ENCODE assay signal across 11 cellular contexts in genomic region chr1:175364424-175365076, GRCh38.
DNase-seq lines count a peak whose midpoint lies in the region; ATAC-seq and TF ChIP-seq lines count a peak whose summit lies in the region.
"Had no signal": no experiment of that assay in that cellular context is flagged by ENCODE, and none has a peak within 500 bp of the region (broad histone marks: within the 10 kb centered on the region; RNA-seq: fewer than 3 reads in every experiment).

No MANE protein-coding gene starts in this region.

- H3K4me1 Mint-ChIP-seq in stimulated activated effector memory CD8-positive, alpha-beta T cell treated with anti-CD3 and anti-CD28 coated beads, Interleukin-12 subunit alpha, Interleukin-12 subunit beta, amount 100 ng/mL, for 72 hours: no peaks in the 10 kb centered on the region
- H3K4me1 Mint-ChIP-seq: CD4-positive, alpha-beta memory T cell had no signal

- intact Hi-C loops in esophagus squamous epithelium (cut with DNase I): no loop called here

- H3K4me3 Mint-ChIP-seq in stimulated activated effector memory CD8-positive, alpha-beta T cell treated with anti-CD3 and anti-CD28 coated beads, Interleukin-12 subunit alpha, Interleukin-12 subunit beta, amount 100 ng/mL, for 72 hours: no peak overlapping the region
- H3K4me3 Mint-ChIP-seq: CD4-positive, alpha-beta memory T cell; dendritic cell treated with granulocyte-macrophage colony-stimulating factor and Interleukin-4, amounts not matched to agents 40 ng/mL and 50 ng/mL, for 4 days; natural killer cell treated with Interleukin-12 subunit alpha and Interleukin-12 subunit beta and Interleukin-15 and Interleukin-18, amount 100 ng/mL, for 72 hours had no signal

- DNase-seq in stimulated activated effector memory CD8-positive, alpha-beta T cell treated with anti-CD3 and anti-CD28 coated beads, Interleukin-12 subunit alpha, Interleukin-12 subunit beta, amount 100 ng/mL, for 72 hours (ENCODE audit: low spot score in 2 of 2): no peak
- DNase-seq in SKM-1 (lab: John Stamatoyannopoulos, UW; ENCODE audit: unreplicated experiment) (no peak), esophagus squamous epithelium (lab: John Stamatoyannopoulos, UW) (no peak)
- DNase-seq: CD4-positive, alpha-beta memory T cell; foreskin fibroblast had no signal

- H3K36me3 Mint-ChIP-seq in stimulated activated effector memory CD8-positive, alpha-beta T cell treated with anti-CD3 and anti-CD28 coated beads, Interleukin-12 subunit alpha, Interleukin-12 subunit beta, amount 100 ng/mL, for 72 hours: no peaks in the 10 kb centered on the region
- H3K36me3 Mint-ChIP-seq: CD4-positive, alpha-beta memory T cell; natural killer cell treated with Interleukin-12 subunit alpha and Interleukin-12 subunit beta and Interleukin-15 and Interleukin-18, amount 100 ng/mL, for 72 hours had no signal

- peaks cover 0 to 11% (median 0%) of the 10 kb centered on the region in 4 donors for H3K27me3 ChIP-seq in esophagus squamous epithelium

- H3K4me1 ChIP-seq in esophagus squamous epithelium: no peaks in the 10 kb centered on the region

- ATAC-seq in GM18909 (IDR thresholded peaks at IDR 0.05; ENCODE audit: poor library complexity, unreplicated experiment): peak; percentile 80
- ATAC-seq in GM21619 (IDR thresholded peaks at IDR 0.05; ENCODE audit: unreplicated experiment): peak; percentile 87
- ATAC-seq in HG03103 (IDR thresholded peaks at IDR 0.05; ENCODE audit: low read depth, unreplicated experiment): peak; percentile 75
- peak; percentile 14 for ATAC-seq in stimulated activated effector memory CD8-positive, alpha-beta T cell treated with anti-CD3 and anti-CD28 coated beads, Interleukin-12 subunit alpha, Interleukin-12 subunit beta, amount 100 ng/mL, for 72 hours
- ATAC-seq in GM18873 (IDR thresholded peaks at IDR 0.05; ENCODE audit: low FRiP score, unreplicated experiment): no peak

- H3K27ac ChIP-seq in esophagus squamous epithelium: no peak overlapping the region

- no peak for TF ChIP-seq POLR2A in esophagus squamous epithelium (IDR thresholded peaks at IDR 0.05)

- H3K4me3 ChIP-seq in esophagus squamous epithelium: no peak overlapping the region

- no peaks in the 10 kb centered on the region for H3K9me3 Mint-ChIP-seq in stimulated activated effector memory CD8-positive, alpha-beta T cell treated with anti-CD3 and anti-CD28 coated beads, Interleukin-12 subunit alpha, Interleukin-12 subunit beta, amount 100 ng/mL, for 72 hours
- H3K9me3 Mint-ChIP-seq: dendritic cell treated with granulocyte-macrophage colony-stimulating factor and Interleukin-4, amounts not matched to agents 40 ng/mL and 50 ng/mL, for 4 days; natural killer cell treated with Interleukin-12 subunit alpha and Interleukin-12 subunit beta and Interleukin-15 and Interleukin-18, amount 100 ng/mL, for 72 hours had no signal

- TF ChIP-seq CTCF in esophagus squamous epithelium (IDR thresholded peaks at IDR 0.05): no peak

- no peaks in the 10 kb centered on the region for H3K9me3 ChIP-seq in esophagus squamous epithelium

- H3K27ac Mint-ChIP-seq in stimulated activated effector memory CD8-positive, alpha-beta T cell treated with anti-CD3 and anti-CD28 coated beads, Interleukin-12 subunit alpha, Interleukin-12 subunit beta, amount 100 ng/mL, for 72 hours: no peak overlapping the region
- H3K27ac Mint-ChIP-seq: CD4-positive, alpha-beta memory T cell; dendritic cell treated with granulocyte-macrophage colony-stimulating factor and Interleukin-4, amounts not matched to agents 40 ng/mL and 50 ng/mL, for 4 days; natural killer cell treated with Interleukin-12 subunit alpha and Interleukin-12 subunit beta and Interleukin-15 and Interleukin-18, amount 100 ng/mL, for 72 hours had no signal

- H3K36me3 ChIP-seq in esophagus squamous epithelium: no peaks in the 10 kb centered on the region

- 64 to 71% methylated on average over 1 of the region's 1 CpG for WGBS in esophagus squamous epithelium, 2 donors
